8 cellular contexts compared by ENCODE assay signal in the genomic region with DNA sequence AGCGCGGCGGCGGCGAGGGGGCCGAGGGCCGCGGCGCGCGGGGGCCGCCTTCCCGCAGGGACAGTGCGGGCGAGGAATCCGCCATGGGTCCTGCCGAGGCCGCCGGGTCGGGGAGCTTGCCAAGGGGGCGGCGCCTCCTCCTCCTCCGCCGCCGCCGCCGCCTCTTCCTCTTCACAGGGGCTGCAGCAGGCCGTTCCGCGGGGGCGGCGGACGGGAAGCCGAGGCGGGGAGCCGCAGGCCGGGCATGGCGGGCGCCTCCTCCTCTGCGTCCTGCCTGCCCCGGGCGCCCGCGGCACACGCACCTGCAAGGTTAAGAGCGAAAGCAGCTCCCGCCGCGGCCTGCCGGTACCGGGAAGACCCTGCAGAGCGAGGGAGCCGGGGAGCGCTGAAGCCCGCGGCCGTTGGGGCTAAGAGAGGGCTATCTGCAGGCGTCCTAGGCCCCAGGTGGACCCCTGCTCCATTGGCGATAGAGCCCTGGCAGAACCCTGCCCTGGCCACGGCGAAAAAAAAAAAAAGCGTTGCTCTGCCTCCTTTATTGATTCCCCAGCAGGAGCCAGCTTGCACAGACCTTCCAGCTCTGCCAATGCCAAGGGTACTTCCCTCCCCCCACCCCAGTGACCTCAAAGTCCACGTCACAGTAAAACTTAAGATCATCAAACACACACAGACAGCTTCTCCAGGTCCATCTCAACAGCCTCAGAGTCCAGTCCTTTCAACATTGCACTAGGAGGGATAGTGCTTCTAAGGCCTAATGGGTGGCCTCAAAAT. TPM values are rescaled to one million over a fixed set of nuclear protein-coding genes. Genes with fewer than 3 reads are reported as not detected.
DNase-seq lines count a peak whose midpoint lies in the region; ATAC-seq lines count a peak whose summit lies in the region.

A gene with protein sequence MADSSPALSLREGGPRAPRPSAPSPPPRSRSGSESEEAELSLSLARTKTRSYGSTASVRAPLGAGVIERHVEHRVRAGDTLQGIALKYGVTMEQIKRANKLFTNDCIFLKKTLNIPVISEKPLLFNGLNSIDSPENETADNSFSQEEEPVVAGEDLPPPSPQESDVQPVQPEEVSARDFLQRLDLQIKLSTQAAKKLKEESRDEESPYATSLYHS (minus strand): TSS at position 118 of the 768 bp plus-strand sequence. CDS start 33 bp downstream, at position 85.

- peaks cover 44% of the 10 kb centered on the region for H3K4me1 Mint-ChIP-seq in activated CD8-positive, alpha-beta memory T cell treated with anti-CD3 and anti-CD28 coated beads, Interleukin-2, amount 10 ng/mL, durations not matched to agents 7 days and 5 days

- H3K27me3 Mint-ChIP-seq in activated CD8-positive, alpha-beta memory T cell treated with anti-CD3 and anti-CD28 coated beads, Interleukin-2, amount 10 ng/mL, durations not matched to agents 7 days and 5 days, result no peaks in the 10 kb centered on the region

- peak within 1 kb of the TSS; percentile 92 for H3K4me3 Mint-ChIP-seq in activated CD8-positive, alpha-beta memory T cell treated with anti-CD3 and anti-CD28 coated beads, Interleukin-2, amount 10 ng/mL, durations not matched to agents 7 days and 5 days

- peak; percentile 5 for DNase-seq in NCI-H2029 (lab: John Stamatoyannopoulos, UW)
- no peak for DNase-seq in NCI-H2029 treated with DMSO at 0.1 percent for 48 hours (lab: John Stamatoyannopoulos, UW)
- peak; percentile 86 for DNase-seq in NCI-H69 (lab: John Stamatoyannopoulos, UW)
- peak; percentile 78 for DNase-seq in activated CD8-positive, alpha-beta memory T cell treated with anti-CD3 and anti-CD28 coated beads, Interleukin-2, amount 10 ng/mL, durations not matched to agents 7 days and 5 days
- peak; percentile 60 for DNase-seq in midbrain (lab: John Stamatoyannopoulos, UW)
- peak; percentile 55 to 57 for DNase-seq in stimulated activated CD8-positive, alpha-beta memory T cell treated with anti-CD3 and anti-CD28 coated beads, Interleukin-2, amount 100 ng/mL, for 48 hours (ENCODE audit: low read depth in 2 of 2)

- H3K36me3 Mint-ChIP-seq in activated CD8-positive, alpha-beta memory T cell treated with anti-CD3 and anti-CD28 coated beads, Interleukin-2, amount 10 ng/mL, durations not matched to agents 7 days and 5 days, result peaks cover 9% of the 10 kb centered on the region

- peak; percentile 40 for ATAC-seq in HG02840 (IDR thresholded peaks at IDR 0.05; ENCODE audit: low FRiP score, unreplicated experiment)
- peak; percentile 67 for ATAC-seq in activated CD8-positive, alpha-beta memory T cell treated with anti-CD3 and anti-CD28 coated beads, Interleukin-2, amount 10 ng/mL, durations not matched to agents 7 days and 5 days

- in situ Hi-C loops in endometrial microvascular endothelial cells (cut with HindIII; ENCODE audit: inconsistent ontology term, low pct_unique_long_range_greater_than_20kb, low sequenced_read_pairs), result no loop called here

- CTCF ChIA-PET in activated CD8-positive, alpha-beta memory T cell treated with anti-CD3 and anti-CD28 coated beads, Interleukin-2, amount 10 ng/mL, durations not matched to agents 7 days and 5 days (lab: Charles Lee), result interaction anchor here (0.7 to 3.1 kb wide), 8 partner anchors 10 to 91 kb away, joined by 3 to 34 read pairs (median 5); no protein-coding TSS in a partner anchor

- peak within 1 kb of the TSS; percentile 87 for H3K27ac Mint-ChIP-seq in activated CD8-positive, alpha-beta memory T cell treated with anti-CD3 and anti-CD28 coated beads, Interleukin-2, amount 10 ng/mL, durations not matched to agents 7 days and 5 days

- H3K9me3 Mint-ChIP-seq in activated CD8-positive, alpha-beta memory T cell treated with anti-CD3 and anti-CD28 coated beads, Interleukin-2, amount 10 ng/mL, durations not matched to agents 7 days and 5 days (ENCODE audit: low read depth), result no peaks in the 10 kb centered on the region

RNA-seq across cellular contexts. Expression of the gene that starts here (rescaled TPM):
- 10 to 100 TPM; 16.0 to 21.7 TPM for total RNA-seq in activated CD8-positive, alpha-beta memory T cell treated with anti-CD3 and anti-CD28 coated beads, Interleukin-2, amount 10 ng/mL, durations not matched to agents 7 days and 5 days
- total RNA-seq in endometrial microvascular endothelial cells (ENCODE audit: inconsistent ontology term), result 13.6 TPM
